Comparison of ENCODE assay signal across 14 cellular contexts in genomic region chr2:162379719-162380580, GRCh38. TPM values are rescaled to one million over a fixed set of nuclear protein-coding genes. Genes with fewer than 3 reads are reported as not detected.
DNase-seq lines count a peak whose midpoint lies in the region; ATAC-seq, FAIRE-seq and TF ChIP-seq lines count a peak whose summit lies in the region.
"Had no signal": no experiment of that assay in that cellular context is flagged by ENCODE, and none has a peak within 500 bp of the region (broad histone marks: within the 10 kb centered on the region; RNA-seq: fewer than 3 reads in every experiment).

No MANE protein-coding gene starts in this region.

- no peak for DNase-seq in CD4-positive, alpha-beta T cell
- DNase-seq in K562 (ENCODE audit: extremely low read depth in 1 of 4, low spot score in 3 of 4) (no peak), kidney glomerular epithelial cell (lab: John Stamatoyannopoulos, UW) (no peak), SHP77 treated with DMSO at 0.1 percent for 48 hours (lab: John Stamatoyannopoulos, UW) (no peak), breast epithelium (ENCODE audit: low spot score in 2 of 2) (no peak)
- DNase-seq: activated T-cell treated with anti-CD3 and anti-CD28 coated beads for 4 hours; body of pancreas; C1 segment of cervical spinal cord; NCI-H1105; NK-92 treated with Interleukin-12 subunit alpha and Interleukin-12 subunit beta, amount 100 ng/mL, for 24 hours had no signal

- no peaks in the 10 kb centered on the region for H3K36me3 ChIP-seq in K562 (ENCODE audit: control insufficient read depth, insufficient read depth, low read length)
- no peaks in the 10 kb centered on the region for H3K36me3 ChIP-seq in breast epithelium

- H3K27me3 ChIP-seq in CD4-positive, alpha-beta T cell (ENCODE audit: control insufficient read depth, insufficient read depth, low read length): peaks cover 7% of the 10 kb centered on the region
- H3K27me3 ChIP-seq in K562 (ENCODE audit: control insufficient read depth in 2 of 2, insufficient read depth in 2 of 2, low read length in 2 of 2) (no peaks in the 10 kb centered on the region), breast epithelium (no peaks in the 10 kb centered on the region)
- H3K27me3 ChIP-seq: body of pancreas had no signal

- no TSS peak for BruUV-seq in K562 (replicated peaks; lab: Mats Ljungman, UMichigan)

- peak overlapping the region; percentile 22 for H3K4me3 Mint-ChIP-seq in CD4-positive, alpha-beta T cell

- no peaks in the 10 kb centered on the region for H3K4me1 Mint-ChIP-seq in CD4-positive, alpha-beta T cell (ENCODE audit: low read depth)

- CTCF ChIA-PET in CD4-positive, alpha-beta T cell (lab: Charles Lee): no interaction called here
- CTCF ChIA-PET in K562 (lab: Yijun Ruan, JAX; ENCODE audit: low intra/inter-chr PET ratio): no interaction called here

- no peaks in the 10 kb centered on the region for H3K9me3 ChIP-seq in CD4-positive, alpha-beta T cell (ENCODE audit: control insufficient read depth, low read length)
- H3K9me3 ChIP-seq in K562 (replicated peaks; ENCODE audit: control insufficient read depth, insufficient read depth, low read depth, low read length): no peaks in the 10 kb centered on the region; the same call in 1 of the 2 replicates
- no peaks in the 10 kb centered on the region for H3K9me3 ChIP-seq in breast epithelium
- H3K9me3 ChIP-seq: body of pancreas had no signal

- H3K9me1 ChIP-seq in K562 (ENCODE audit: control insufficient read depth, insufficient read depth, low read length): no peaks in the 10 kb centered on the region

- no peaks in the 10 kb centered on the region for H3K36me3 Mint-ChIP-seq in CD4-positive, alpha-beta T cell (ENCODE audit: low read depth)

- H3K9ac ChIP-seq in K562 (ENCODE audit: insufficient read depth in 1 of 2, low read depth in 2 of 2, low read length in 2 of 2): no peak overlapping the region

- H3K27ac Mint-ChIP-seq in CD4-positive, alpha-beta T cell: no peak overlapping the region

- peaks cover 67% of the 10 kb centered on the region for H3K27me3 Mint-ChIP-seq in CD4-positive, alpha-beta T cell

- TF ChIP-seq RAD21 in K562 (CRISPR knock-in tag; conservative IDR thresholded peaks at IDR 0.05 in 1 of 2, IDR thresholded peaks at IDR 0.05 in 1 of 2): no peak

- H3K4me2 ChIP-seq in K562 (ENCODE audit: insufficient read depth, low read length): no peak overlapping the region

- WGBS in K562 (ENCODE audit: insufficient coverage, low coverage, missing lambda C conversion rate): 2% methylated on average over 12 of the region's 12 CpGs

- intact Hi-C loops in CD4-positive, alpha-beta T cell (cut with DNase I, micrococcal nuclease): no loop called here
- intact Hi-C loops in K562 (cut with micrococcal nuclease): no loop called here
- intact Hi-C loops in breast epithelium (cut with DNase I; ENCODE audit: low total_unique reads): no loop called here

- no peak overlapping the region for H3K27ac ChIP-seq in CD4-positive, alpha-beta T cell (ENCODE audit: low read depth, low read length)
- H3K27ac ChIP-seq in K562 (ENCODE audit: extremely low read depth, low read depth, low read length) (no peak overlapping the region), breast epithelium (no peak overlapping the region)
- H3K27ac ChIP-seq: body of pancreas had no signal

- no peak for ATAC-seq in CD4-positive, alpha-beta T cell (ENCODE audit: poor library complexity)
- peak; percentile 71 for ATAC-seq in GM18867 (IDR thresholded peaks at IDR 0.05; ENCODE audit: unreplicated experiment)
- peak; percentile 64 for ATAC-seq in HG03025 (IDR thresholded peaks at IDR 0.05; ENCODE audit: low FRiP score, unreplicated experiment)
- ATAC-seq in K562: no peak
- no peak for ATAC-seq in GM19397 (IDR thresholded peaks at IDR 0.05; ENCODE audit: unreplicated experiment)
- ATAC-seq: body of pancreas had no signal

- POLR2A ChIA-PET in CD4-positive, alpha-beta T cell (lab: Charles Lee): no interaction called here
- POLR2A ChIA-PET in K562 (lab: Yijun Ruan, JAX): no interaction called here

- H4K20me1 ChIP-seq in K562 (replicated peaks; ENCODE audit: control insufficient read depth, insufficient read depth, low read length): no peaks in the 10 kb centered on the region

- no peak overlapping the region for H3K4me3 ChIP-seq in K562
- no peak overlapping the region for H3K4me3 ChIP-seq in breast epithelium
- H3K4me3 ChIP-seq: body of pancreas had no signal

- in situ Hi-C loops in K562 (cut with MboI): no loop called here

- TF ChIP-seq POLR2A in K562 (conservative IDR thresholded peaks at IDR 0.05) (no peak), breast epithelium (IDR thresholded peaks at IDR 0.05) (no peak)

- FAIRE-seq in K562 (lab: Jason Lieb, UNC): no peak
- FAIRE-seq: GM19239 had no signal

- H3K9me3 Mint-ChIP-seq in CD4-positive, alpha-beta T cell: no peaks in the 10 kb centered on the region

- no peak for TF ChIP-seq CTCF in CD4-positive, alpha-beta T cell (IDR thresholded peaks at IDR 0.05)
- TF ChIP-seq CTCF in K562 (IDR thresholded peaks at IDR 0.05 in 2 of 3, conservative IDR thresholded peaks at IDR 0.05 in 1 of 3; ENCODE audit: insufficient read depth in 2 of 3, low read depth in 1 of 3, low read length in 3 of 3) (no peak), breast epithelium (IDR thresholded peaks at IDR 0.05) (no peak)

- H3K4me1 ChIP-seq in K562 (replicated peaks in 1 of 2; ENCODE audit: control insufficient read depth in 2 of 2, insufficient read depth in 2 of 2, low read length in 2 of 2) (no peaks in the 10 kb centered on the region), breast epithelium (no peaks in the 10 kb centered on the region)
- H3K4me1 ChIP-seq: body of pancreas had no signal

- TF ChIP-seq EP300 in K562 (IDR thresholded peaks at IDR 0.05; ENCODE audit: low read length): no peak

- no peaks in the 10 kb centered on the region for H3K79me2 ChIP-seq in K562 (ENCODE audit: control insufficient read depth, insufficient read depth, low read length)

- no peak overlapping the region for H2AFZ ChIP-seq in K562 (ENCODE audit: low read depth, low read length)

TF ChIP-seq in K562, 482 proteins besides CTCF, POLR2A, EP300 and RAD21:
- TF ChIP-seq ZBTB7A (IDR thresholded peaks at IDR 0.05; ENCODE audit: borderline replicate concordance, control insufficient read depth, low read depth, low read length): no peak
- TF ChIP-seq ZNF311 (CRISPR knock-in tag; IDR thresholded peaks at IDR 0.05): peak; percentile 81
TF ChIP-seq in K562: peak in this region for 1.

RNA-seq across cellular contexts. Expression of gene GCA, which starts 36.0 kb away (rescaled TPM):
- total RNA-seq in CD4-positive, alpha-beta T cell: 1 to 10 TPM; 3.9 to 5.0 TPM
- total RNA-seq in K562 (2011; cell fraction: chromatin; rRNA removed; ENCODE audit: low replicate concordance): not detected in 2 replicates
- not detected in 2 replicates for total RNA-seq in K562 (2011; cell fraction: nucleolus; rRNA removed)
- not detected in 2 replicates for total RNA-seq in K562 (2011; cell fraction: nucleoplasm; rRNA removed)
- total RNA-seq in K562 (2014; rRNA removed) (0.49 TPM in 1 of 2 replicates, not detected in the other), K562 (2014; rRNA removed; fragmentation: Illumina TruSeq; extraction: Trizol) (0.36 and 0.61 TPM in 2 replicates), K562 (2015; rRNA removed; fragmentation: Illumina TruSeq; extraction: Trizol) (0.45 and 0.65 TPM in 2 replicates), K562 (2021) (0.38 and 0.42 TPM in 2 replicates), breast epithelium (10 to 100 TPM; 18.9 to 36.6 (median 24.6) TPM)
- polyA plus RNA-seq in K562 (2011; rRNA removed) (0.49 TPM in 1 of 2 replicates, not detected in the other), K562 (2014; fragmentation: Illumina TruSeq; extraction: Trizol) (0.19 and 0.25 TPM in 2 replicates), K562 (2014; fragmentation: Nextera tagmentation; extraction: Ambion mirVana) (under 1 TPM; 0.39 to 0.79 TPM), K562 (2014; rRNA removed) (0.24 and 0.30 TPM in 2 replicates)
- polyA plus RNA-seq in K562 (2011; cell fraction: cytosol; rRNA removed): not detected in 2 replicates
- 0.34 TPM in 1 of 2 replicates, not detected in the other for polyA plus RNA-seq in K562 (2011; cell fraction: nucleus; rRNA removed)
- polyA plus RNA-seq in K562 (2012): 0.33 and 0.73 TPM in 2 replicates
- polyA minus RNA-seq in K562 (2011; rRNA and poly(A)+ RNA removed): not detected in 2 replicates
- polyA minus RNA-seq in K562 (2011; cell fraction: cytosol; rRNA and poly(A)+ RNA removed): not detected in 2 replicates
- polyA minus RNA-seq in K562 (2011; cell fraction: nucleus; rRNA and poly(A)+ RNA removed): not detected in 2 replicates

Comparison
In these comparisons a context has a peak if more than half of its experiments do, and no peak if none do; other contexts are left out.
1. ATAC-seq: peak in GM18867 (single experiment) and HG03025 (single experiment); none in CD4-positive, alpha-beta T cell (single experiment), K562 (single experiment) and GM19397 (single experiment).